ENCODE assay signal across 1 cellular context in genomic region chr7:155602750-155603149, GRCh38.
TF ChIP-seq lines count a peak whose summit lies in the region.

No MANE protein-coding gene starts in this region.

TF ChIP-seq in IMR-90, 13 proteins besides CTCF, POLR2A, EP300 and RAD21:
- TF ChIP-seq FOS (IDR thresholded peaks at IDR 0.05; ENCODE audit: low read depth, low read length) = no peak
- no peak for TF ChIP-seq RFX5 (IDR thresholded peaks at IDR 0.05; ENCODE audit: low read depth, low read length)
- TF ChIP-seq RCOR1 (IDR thresholded peaks at IDR 0.05; ENCODE audit: insufficient replicate concordance, low read length) = no peak
- TF ChIP-seq NFE2L2 (IDR thresholded peaks at IDR 0.05; ENCODE audit: low read depth, low read length) = no peak
- TF ChIP-seq MXI1 (IDR thresholded peaks at IDR 0.05; ENCODE audit: borderline replicate concordance, low read depth, low read length) = no peak
- no peak for TF ChIP-seq MAZ (IDR thresholded peaks at IDR 0.05; ENCODE audit: borderline replicate concordance, low read depth, low read length)
- TF ChIP-seq ELK1 (IDR thresholded peaks at IDR 0.05; ENCODE audit: borderline replicate concordance, low read depth, low read length) = no peak
- no peak for TF ChIP-seq MAFK (IDR thresholded peaks at IDR 0.05; ENCODE audit: low read depth, low read length)
